Comparison of ENCODE assay signal across 16 cellular contexts in genomic region chr7:117019287-117019686, GRCh38.
DNase-seq lines count a peak whose midpoint lies in the region; ATAC-seq, FAIRE-seq and TF ChIP-seq lines count a peak whose summit lies in the region.
"Had no signal": no experiment of that assay in that cellular context is flagged by ENCODE, and none has a peak within 500 bp of the region (broad histone marks: within the 10 kb centered on the region; RNA-seq: fewer than 3 reads in every experiment).

No MANE protein-coding gene starts in this region.

- peak overlapping the region; percentile 68 for H3K4me2 ChIP-seq in A549
- peak overlapping the region; percentile 41 for H3K4me2 ChIP-seq in OCI-LY3 (ENCODE audit: low read length)
- H3K4me2 ChIP-seq in keratinocyte (ENCODE audit: control insufficient read depth, extremely low read depth, insufficient read depth, low read depth, low read length): peak overlapping the region; percentile 67

- no peaks in the 10 kb centered on the region for H3K9me1 ChIP-seq in keratinocyte (ENCODE audit: control insufficient read depth, extremely low read depth, insufficient read depth, low read length)

- H3K9me3 ChIP-seq in A549 (no peaks in the 10 kb centered on the region), OCI-LY3 (ENCODE audit: insufficient read depth, low read length) (no peaks in the 10 kb centered on the region), keratinocyte (ENCODE audit: control insufficient read depth, low read depth, low read length) (no peaks in the 10 kb centered on the region), T-helper 17 cell (ENCODE audit: control insufficient read depth, low read length, poor library complexity, severe bottlenecking) (no peaks in the 10 kb centered on the region)
- no peaks in the 10 kb centered on the region for H3K9me3 ChIP-seq in CD8-positive, alpha-beta memory T cell (ENCODE audit: low read length)

- H3K4me1 ChIP-seq in A549 (peaks cover 11% of the 10 kb centered on the region; the same call in 1 of the 3 replicates), OCI-LY3 (ENCODE audit: low read length) (peaks cover 49% of the 10 kb centered on the region), keratinocyte (ENCODE audit: control insufficient read depth, extremely low read depth, insufficient read depth, low read length) (peaks cover 42% of the 10 kb centered on the region)
- H3K4me1 ChIP-seq in CD8-positive, alpha-beta memory T cell (ENCODE audit: insufficient read depth, low read length): no peaks in the 10 kb centered on the region

- DNase-seq in A549 (ENCODE audit: low read depth in 1 of 2, low spot score in 1 of 2) (no peak), chondrocyte (ENCODE audit: low spot score) (no peak), keratinocyte (ENCODE audit: low read depth, low spot score) (no peak), T-helper 17 cell (no peak)
- no peak for DNase-seq in CD8-positive, alpha-beta memory T cell
- DNase-seq: activated CD4-positive, alpha-beta T cell treated with anti-CD3 and anti-CD28 coated beads for 36 hours; activated T-cell treated with anti-CD3 and anti-CD28 coated beads, Interleukin-2, amount 50 U/mL, for 72 hours; Calu3; effector memory CD8-positive, alpha-beta T cell; T-cell had no signal

- H3K27ac Mint-ChIP-seq in chondrocyte (ENCODE audit: unreplicated experiment): peak overlapping the region; percentile 69
- no peak overlapping the region for H3K27ac Mint-ChIP-seq in T-helper 17 cell
- no peak overlapping the region for H3K27ac Mint-ChIP-seq in CD8-positive, alpha-beta memory T cell
- H3K27ac Mint-ChIP-seq: activated CD4-positive, alpha-beta T cell treated with anti-CD3 and anti-CD28 coated beads for 36 hours; activated naive CD4-positive, alpha-beta T cell treated with anti-CD3 and anti-CD28 coated beads, Interleukin-2, amount 50 U/mL, for 24 hours; activated T-cell treated with anti-CD3 and anti-CD28 coated beads, Interleukin-2, amount 50 U/mL, for 72 hours; effector memory CD8-positive, alpha-beta T cell; natural killer cell treated with Interleukin-12 subunit alpha and Interleukin-12 subunit beta and Interleukin-15 and Interleukin-18, amount 100 ng/mL, for 72 hours; T-cell had no signal

- 77% methylated on average over 2 of the region's 2 CpGs for WGBS in A549 (ENCODE audit: missing lambda C conversion rate)

- dilution Hi-C loops in keratinocyte (cut with MboI; ENCODE audit: extremely low pct_ligation_motif_present, low sequenced_read_pairs): no loop called here

- POLR2A ChIA-PET in A549 (lab: Yijun Ruan, JAX): no interaction called here
- POLR2A ChIA-PET in CD8-positive, alpha-beta memory T cell (lab: Charles Lee): no interaction called here

- no peaks in the 10 kb centered on the region for H3K36me3 Mint-ChIP-seq in chondrocyte (ENCODE audit: low read depth)
- H3K36me3 Mint-ChIP-seq in T-helper 17 cell (ENCODE audit: low read depth): no peaks in the 10 kb centered on the region
- no peaks in the 10 kb centered on the region for H3K36me3 Mint-ChIP-seq in CD8-positive, alpha-beta memory T cell
- H3K36me3 Mint-ChIP-seq: activated naive CD4-positive, alpha-beta T cell treated with anti-CD3 and anti-CD28 coated beads, Interleukin-2, amount 50 U/mL, for 24 hours; natural killer cell treated with Interleukin-12 subunit alpha and Interleukin-12 subunit beta and Interleukin-15 and Interleukin-18, amount 100 ng/mL, for 72 hours; T-cell had no signal

- H3K9ac ChIP-seq in OCI-LY3 (ENCODE audit: low read length) (no peak overlapping the region), keratinocyte (ENCODE audit: control insufficient read depth, extremely low read depth, insufficient read depth, low read length) (peak overlapping the region; percentile 57)

- H3K4me1 Mint-ChIP-seq in chondrocyte (ENCODE audit: low read depth) (peaks cover 60% of the 10 kb centered on the region), T-helper 17 cell (peaks cover 23% of the 10 kb centered on the region)
- H3K4me1 Mint-ChIP-seq in CD8-positive, alpha-beta memory T cell: peaks cover 16 to 35% (median 32%) of the 10 kb centered on the region in 3 donors

- TF ChIP-seq POLR2A in A549 (IDR thresholded peaks at IDR 0.05; ENCODE audit: low read length): no peak
- TF ChIP-seq POLR2A in GM18505 (IDR thresholded peaks at IDR 0.05; ENCODE audit: borderline replicate concordance, extremely low read depth, insufficient read depth, insufficient read length): no peak

- CTCF ChIA-PET in A549 (lab: Yijun Ruan, JAX): no interaction called here
- CTCF ChIA-PET in CD8-positive, alpha-beta memory T cell (lab: Charles Lee): no interaction called here

- H3K27me3 Mint-ChIP-seq in chondrocyte (ENCODE audit: low read depth) (no peaks in the 10 kb centered on the region), T-helper 17 cell (no peaks in the 10 kb centered on the region)
- no peaks in the 10 kb centered on the region for H3K27me3 Mint-ChIP-seq in CD8-positive, alpha-beta memory T cell
- H3K27me3 Mint-ChIP-seq: activated naive CD4-positive, alpha-beta T cell treated with anti-CD3 and anti-CD28 coated beads, Interleukin-2, amount 50 U/mL, for 24 hours; effector memory CD8-positive, alpha-beta T cell; natural killer cell treated with Interleukin-12 subunit alpha and Interleukin-12 subunit beta and Interleukin-15 and Interleukin-18, amount 100 ng/mL, for 72 hours; T-cell had no signal

- ATAC-seq in A549: no peak
- no peak for ATAC-seq in HG02678 (IDR thresholded peaks at IDR 0.05; ENCODE audit: unreplicated experiment)
- no peak for ATAC-seq in GM18505 (IDR thresholded peaks at IDR 0.05; ENCODE audit: unreplicated experiment)
- ATAC-seq in T-helper 17 cell: no peak
- ATAC-seq: activated CD4-positive, alpha-beta T cell treated with anti-CD3 and anti-CD28 coated beads for 36 hours; activated T-cell treated with anti-CD3 and anti-CD28 coated beads, Interleukin-2, amount 50 U/mL, for 72 hours; effector memory CD8-positive, alpha-beta T cell; natural killer cell treated with Interleukin-12 subunit alpha and Interleukin-12 subunit beta and Interleukin-15 and Interleukin-18, amount 100 ng/mL, for 72 hours; T-cell had no signal

- H3K27ac ChIP-seq in A549: no peak overlapping the region
- H3K27ac ChIP-seq in OCI-LY3 (ENCODE audit: low read length): no peak overlapping the region
- peak overlapping the region; percentile 62 for H3K27ac ChIP-seq in keratinocyte (ENCODE audit: control insufficient read depth, insufficient read depth, low read length)
- no peak overlapping the region for H3K27ac ChIP-seq in CD8-positive, alpha-beta memory T cell (ENCODE audit: low read depth, low read length)

- H2AFZ ChIP-seq in OCI-LY3 (ENCODE audit: low read depth, low read length): no peak overlapping the region
- H2AFZ ChIP-seq in keratinocyte (ENCODE audit: control insufficient read depth, low read length): no peak overlapping the region

- H3K9me3 Mint-ChIP-seq in chondrocyte (ENCODE audit: low read depth): no peaks in the 10 kb centered on the region
- no peaks in the 10 kb centered on the region for H3K9me3 Mint-ChIP-seq in CD8-positive, alpha-beta memory T cell
- H3K9me3 Mint-ChIP-seq: activated naive CD4-positive, alpha-beta T cell treated with anti-CD3 and anti-CD28 coated beads, Interleukin-2, amount 50 U/mL, for 24 hours; activated T-cell treated with anti-CD3 and anti-CD28 coated beads, Interleukin-2, amount 50 U/mL, for 72 hours; effector memory CD8-positive, alpha-beta T cell; natural killer cell treated with Interleukin-12 subunit alpha and Interleukin-12 subunit beta and Interleukin-15 and Interleukin-18, amount 100 ng/mL, for 72 hours; T-cell had no signal

- FAIRE-seq in A549 (lab: Jason Lieb, UNC): no peak
- no peak for FAIRE-seq in keratinocyte (lab: Jason Lieb, UNC)
- FAIRE-seq: urothelium cell line had no signal

- no peak for TF ChIP-seq RAD21 in A549 (conservative IDR thresholded peaks at IDR 0.05 in 1 of 2, IDR thresholded peaks at IDR 0.05 in 1 of 2)

- H3K4me3 Mint-ChIP-seq in chondrocyte (ENCODE audit: unreplicated experiment) (peak overlapping the region; percentile 13), T-helper 17 cell (no peak overlapping the region)
- H3K4me3 Mint-ChIP-seq in CD8-positive, alpha-beta memory T cell: no peak overlapping the region
- H3K4me3 Mint-ChIP-seq: activated CD4-positive, alpha-beta T cell treated with anti-CD3 and anti-CD28 coated beads for 36 hours; activated naive CD4-positive, alpha-beta T cell treated with anti-CD3 and anti-CD28 coated beads, Interleukin-2, amount 50 U/mL, for 24 hours; activated T-cell treated with anti-CD3 and anti-CD28 coated beads, Interleukin-2, amount 50 U/mL, for 72 hours; effector memory CD8-positive, alpha-beta T cell; natural killer cell treated with Interleukin-12 subunit alpha and Interleukin-12 subunit beta and Interleukin-15 and Interleukin-18, amount 100 ng/mL, for 72 hours; T-cell had no signal

- H3K4me3 ChIP-seq in A549 (no peak overlapping the region), OCI-LY3 (ENCODE audit: low read length) (peak overlapping the region; percentile 28), keratinocyte (ENCODE audit: control insufficient read depth in 2 of 3, extremely low read depth in 1 of 3, insufficient read depth in 2 of 3, low read depth in 1 of 3, low read length in 3 of 3) (no peak overlapping the region)
- no peak overlapping the region for H3K4me3 ChIP-seq in CD8-positive, alpha-beta memory T cell (ENCODE audit: low read length)

- no peak for TF ChIP-seq EP300 in A549 (IDR thresholded peaks at IDR 0.05)

- H3K36me3 ChIP-seq in OCI-LY3 (replicated peaks; ENCODE audit: low read depth, low read length) (peaks cover 37% of the 10 kb centered on the region), keratinocyte (ENCODE audit: control insufficient read depth in 2 of 2, extremely low read depth in 1 of 2, insufficient read depth in 2 of 2, low read length in 2 of 2) (no peaks in the 10 kb centered on the region)
- no peaks in the 10 kb centered on the region for H3K36me3 ChIP-seq in CD8-positive, alpha-beta memory T cell (ENCODE audit: insufficient read depth, low read length)

- H4K20me1 ChIP-seq in OCI-LY3 (ENCODE audit: insufficient read depth, low read length) (peaks cover 63% of the 10 kb centered on the region), keratinocyte (ENCODE audit: control insufficient read depth, extremely low read depth, insufficient read depth, low read length) (no peaks in the 10 kb centered on the region)

- H3K27me3 ChIP-seq in OCI-LY3 (ENCODE audit: low read depth, low read length): no peaks in the 10 kb centered on the region
- H3K27me3 ChIP-seq in keratinocyte (ENCODE audit: control insufficient read depth, extremely low read depth, insufficient read depth, low read length): no peaks in the 10 kb centered on the region
- no peaks in the 10 kb centered on the region for H3K27me3 ChIP-seq in CD8-positive, alpha-beta memory T cell (ENCODE audit: insufficient read depth, low read length, poor library complexity, severe bottlenecking)

- peaks cover 99% of the 10 kb centered on the region for H3K79me2 ChIP-seq in OCI-LY3 (ENCODE audit: low read length)
- H3K79me2 ChIP-seq in keratinocyte (ENCODE audit: control insufficient read depth, insufficient read depth, low read length): no peaks in the 10 kb centered on the region

- TF ChIP-seq CTCF in A549 (IDR thresholded peaks at IDR 0.05): no peak
- no peak for TF ChIP-seq CTCF in OCI-LY3 (IDR thresholded peaks at IDR 0.05; ENCODE audit: low read depth, low read length)
- TF ChIP-seq CTCF in chondrocyte (IDR thresholded peaks at IDR 0.05): no peak
- TF ChIP-seq CTCF in keratinocyte (optimal IDR thresholded peaks at IDR 0.05 in 1 of 3, IDR thresholded peaks at IDR 0.05 in 1 of 3, conservative IDR thresholded peaks at IDR 0.05 in 1 of 3; ENCODE audit: extremely low read depth in 1 of 3, insufficient read depth in 2 of 3, low read length in 3 of 3): no peak
